1 cellular context compared by ENCODE assay signal in genomic region chr10:92575961-92576360, GRCh38.
TF ChIP-seq lines count a peak whose summit lies in the region.

No MANE protein-coding gene starts in this region.

TF ChIP-seq in WTC11, 78 proteins besides CTCF, POLR2A, EP300 and RAD21 (continued from another document):
- TF ChIP-seq NR2C2 (CRISPR knock-in tag; IDR thresholded peaks at IDR 0.05) (no peak), IRF1 (CRISPR knock-in tag; IDR thresholded peaks at IDR 0.05) (no peak), NFATC4 (CRISPR knock-in tag; IDR thresholded peaks at IDR 0.05) (no peak)
